In the genomic region with DNA sequence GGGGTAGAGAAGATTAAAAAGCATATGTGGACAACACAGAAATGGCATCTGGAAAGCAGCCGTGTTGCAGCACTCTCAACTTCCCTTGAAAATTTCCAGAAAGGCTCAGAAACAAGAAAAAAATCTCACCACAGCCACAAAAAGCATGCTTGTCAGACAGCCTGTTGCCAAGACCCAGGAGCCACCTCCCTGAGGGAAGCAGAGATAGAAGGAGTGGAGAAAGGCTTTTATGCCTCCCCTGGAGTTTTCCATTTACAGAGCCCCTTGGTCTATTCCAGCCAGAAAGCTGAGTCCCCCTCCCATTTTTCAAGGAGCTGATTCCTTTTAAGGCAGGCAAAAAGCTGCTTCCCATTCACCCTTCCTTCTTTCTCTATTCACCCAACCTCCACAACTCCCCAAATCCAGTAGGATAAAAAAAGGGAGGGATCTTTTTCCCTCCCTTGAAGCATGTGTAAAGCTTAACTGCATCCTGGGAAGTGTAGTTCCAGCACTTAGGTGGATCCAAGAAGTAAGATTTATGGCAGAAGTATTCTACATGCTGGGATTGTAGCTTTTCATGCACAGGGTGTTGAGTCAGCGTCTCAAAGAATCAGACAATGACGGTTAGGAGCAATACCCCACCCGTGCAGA, we compare ENCODE assay signal across 1 cellular context.
TF ChIP-seq lines count a peak whose summit lies in the region.

No MANE protein-coding gene starts in this region.

TF ChIP-seq in IMR-90, 13 proteins besides CTCF, POLR2A, EP300 and RAD21:
- TF ChIP-seq ELK1 (IDR thresholded peaks at IDR 0.05; ENCODE audit: borderline replicate concordance, low read depth, low read length): no peak
- TF ChIP-seq MAZ (IDR thresholded peaks at IDR 0.05; ENCODE audit: borderline replicate concordance, low read depth, low read length): no peak
- no peak for TF ChIP-seq MAFK (IDR thresholded peaks at IDR 0.05; ENCODE audit: low read depth, low read length)
- TF ChIP-seq RCOR1 (IDR thresholded peaks at IDR 0.05; ENCODE audit: insufficient replicate concordance, low read length): no peak
- TF ChIP-seq CHD1 (IDR thresholded peaks at IDR 0.05; ENCODE audit: low read depth, low read length): no peak
- TF ChIP-seq BHLHE40 (IDR thresholded peaks at IDR 0.05; ENCODE audit: low read depth, low read length): no peak
- TF ChIP-seq CEBPB (IDR thresholded peaks at IDR 0.05; ENCODE audit: low read depth, low read length): no peak
- TF ChIP-seq SMC3 (IDR thresholded peaks at IDR 0.05; ENCODE audit: low read depth, low read length): no peak
- TF ChIP-seq FOS (IDR thresholded peaks at IDR 0.05; ENCODE audit: low read depth, low read length): no peak
- TF ChIP-seq MXI1 (IDR thresholded peaks at IDR 0.05; ENCODE audit: borderline replicate concordance, low read depth, low read length): no peak
- no peak for TF ChIP-seq USF2 (IDR thresholded peaks at IDR 0.05; ENCODE audit: low read depth, low read length)
- TF ChIP-seq NFE2L2 (IDR thresholded peaks at IDR 0.05; ENCODE audit: low read depth, low read length): no peak
- TF ChIP-seq RFX5 (IDR thresholded peaks at IDR 0.05; ENCODE audit: low read depth, low read length): no peak
TF ChIP-seq in IMR-90: peak in this region for 0.
